Comparison of ENCODE assay signal across 8 cellular contexts in the genomic region with DNA sequence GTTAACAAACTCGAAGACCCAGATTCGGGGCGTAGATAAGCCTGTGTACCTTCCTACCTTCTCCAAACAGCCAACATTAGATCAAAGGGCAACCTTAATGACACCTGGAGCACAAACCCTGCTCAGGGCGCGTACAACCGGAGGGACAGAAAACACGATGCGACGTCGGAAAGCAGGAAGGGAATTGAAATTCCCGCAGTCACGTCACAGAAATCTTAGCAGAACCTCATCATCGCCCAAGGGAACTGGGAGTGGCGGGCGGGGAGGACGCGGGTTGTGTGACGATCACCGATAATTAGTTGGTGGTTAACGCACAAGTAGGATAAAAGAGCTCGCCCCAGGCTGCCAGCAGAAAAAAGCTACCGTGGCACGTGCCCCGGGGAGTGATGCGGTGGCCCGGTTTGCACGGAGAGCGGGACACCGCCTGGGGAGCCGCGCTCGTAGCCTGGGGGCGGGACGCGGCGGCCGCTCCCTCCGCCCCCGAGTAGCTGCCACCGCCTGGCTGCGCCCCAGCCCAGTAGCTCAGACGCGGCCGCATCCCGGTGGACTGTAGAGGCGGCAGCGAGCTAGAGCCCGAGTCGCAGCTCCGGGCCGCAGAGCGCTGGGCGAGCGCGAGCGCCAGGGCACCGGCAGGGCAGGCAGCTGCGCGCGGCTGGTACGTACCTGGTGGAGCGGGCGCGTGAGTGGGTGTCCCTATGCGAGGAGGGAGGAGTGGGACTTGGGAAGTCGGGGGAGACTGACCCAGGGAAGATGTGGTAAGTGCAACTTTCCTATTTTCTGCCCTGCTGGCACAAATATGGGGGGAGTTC. TPM values are rescaled to one million over a fixed set of nuclear protein-coding genes. Genes with fewer than 3 reads are reported as not detected.
A peak's percentile ranks its signal among the peaks of the same experiment; 100 is the strongest.
DNase-seq lines count a peak whose midpoint lies in the region; ATAC-seq and TF ChIP-seq lines count a peak whose summit lies in the region.

Gene PKIB, plus strand, starts transcription at position 525 of the 809 bp plus-strand sequence. CDS start 107,390 bp downstream, outside the sequence.

- H3K9me3 Mint-ChIP-seq in natural killer cell treated with Interleukin-12 subunit alpha and Interleukin-12 subunit beta and Interleukin-15 and Interleukin-18, amount 100 ng/mL, for 72 hours = peaks cover 7% of the 10 kb centered on the region

- peak within 1 kb of the TSS; percentile 21; the same call in 1 of the 2 replicates for H3K9ac ChIP-seq in HUES64 (ENCODE audit: low read depth, low read length)
- peak within 1 kb of the TSS; percentile 3; the same call in 1 of the 2 replicates for H3K9ac ChIP-seq in OCI-LY3 (ENCODE audit: low read length)

- peak; percentile 23 for TF ChIP-seq CTCF in OCI-LY3 (IDR thresholded peaks at IDR 0.05; ENCODE audit: low read depth, low read length)
- TF ChIP-seq CTCF in foreskin keratinocyte (conservative IDR thresholded peaks at IDR 0.05) = peak; percentile 80
- TF ChIP-seq CTCF in thyroid gland (IDR thresholded peaks at IDR 0.05) = peak in 2 of 6 experiments; percentile 36 to 45

- DNase-seq in DMS53 treated with DMSO at 0.1 percent for 48 hours (lab: John Stamatoyannopoulos, UW; ENCODE audit: unreplicated experiment) (peak; percentile 73), activated gamma-delta T cell (lab: John Stamatoyannopoulos, UW) (peak; percentile 10), foreskin keratinocyte (peak; percentile 22 to 67), thyroid gland (peak; percentile 80 to 87)
- no peak for DNase-seq in natural killer cell treated with Interleukin-12 subunit alpha and Interleukin-12 subunit beta and Interleukin-15 and Interleukin-18, amount 100 ng/mL, for 72 hours (ENCODE audit: low spot score)

- H3K36me3 ChIP-seq in HUES64 (ENCODE audit: insufficient read depth, low read length) (no peaks in the 10 kb centered on the region), OCI-LY3 (replicated peaks; ENCODE audit: low read depth, low read length) (no peaks in the 10 kb centered on the region), thyroid gland (no peaks in the 10 kb centered on the region)

- peak within 1 kb of the TSS; percentile 86 for H3K4me3 Mint-ChIP-seq in natural killer cell treated with Interleukin-12 subunit alpha and Interleukin-12 subunit beta and Interleukin-15 and Interleukin-18, amount 100 ng/mL, for 72 hours

- H3K27me3 ChIP-seq in HUES64 (ENCODE audit: insufficient read depth, low read length) (peaks cover 53% of the 10 kb centered on the region), OCI-LY3 (ENCODE audit: low read depth, low read length) (peaks cover 4% of the 10 kb centered on the region; the same call in 1 of the 2 replicates), foreskin keratinocyte (no peaks in the 10 kb centered on the region), thyroid gland (no peaks in the 10 kb centered on the region)

- H3K9me3 ChIP-seq in HUES64 (ENCODE audit: insufficient read depth, low read depth, low read length) (no peaks in the 10 kb centered on the region), OCI-LY3 (ENCODE audit: insufficient read depth, low read length) (no peaks in the 10 kb centered on the region), thyroid gland (no peaks in the 10 kb centered on the region)

- H3K27ac ChIP-seq in HUES64 (ENCODE audit: low read depth, low read length) (no peak within 1 kb of the TSS; the same call in 1 of the 2 replicates), OCI-LY3 (ENCODE audit: low read length) (no peak within 1 kb of the TSS), foreskin keratinocyte (no peak within 1 kb of the TSS), thyroid gland (no peak within 1 kb of the TSS)

- no peaks in the 10 kb centered on the region for H3K79me2 ChIP-seq in OCI-LY3 (ENCODE audit: low read length)

- H3K4me2 ChIP-seq in OCI-LY3 (ENCODE audit: low read length) = peak within 1 kb of the TSS; percentile 98

- TF ChIP-seq POLR2A in thyroid gland (IDR thresholded peaks at IDR 0.05) = peak in 1 of 2 donors; percentile 70

- H3K36me3 Mint-ChIP-seq in natural killer cell treated with Interleukin-12 subunit alpha and Interleukin-12 subunit beta and Interleukin-15 and Interleukin-18, amount 100 ng/mL, for 72 hours = peaks cover 4% of the 10 kb centered on the region

- peak within 1 kb of the TSS; percentile 74; the same call in 1 of the 2 replicates for H2AFZ ChIP-seq in OCI-LY3 (ENCODE audit: low read depth, low read length)

- peaks cover 19 to 31% of the 10 kb centered on the region in 2 donors for H3K27me3 Mint-ChIP-seq in natural killer cell treated with Interleukin-12 subunit alpha and Interleukin-12 subunit beta and Interleukin-15 and Interleukin-18, amount 100 ng/mL, for 72 hours

- H3K27ac Mint-ChIP-seq in natural killer cell treated with Interleukin-12 subunit alpha and Interleukin-12 subunit beta and Interleukin-15 and Interleukin-18, amount 100 ng/mL, for 72 hours = no peak within 1 kb of the TSS

- intact Hi-C loops in thyroid gland (cut with DNase I) = no loop called here

- H4K20me1 ChIP-seq in OCI-LY3 (ENCODE audit: insufficient read depth, low read length) = no peaks in the 10 kb centered on the region

- ATAC-seq in GM21619 (IDR thresholded peaks at IDR 0.05; ENCODE audit: unreplicated experiment) (peak; percentile 87), foreskin keratinocyte (peak; percentile 98)
- ATAC-seq in natural killer cell treated with Interleukin-12 subunit alpha and Interleukin-12 subunit beta and Interleukin-15 and Interleukin-18, amount 100 ng/mL, for 72 hours = peak; percentile 85 to 89

- H3K4me1 Mint-ChIP-seq in natural killer cell treated with Interleukin-12 subunit alpha and Interleukin-12 subunit beta and Interleukin-15 and Interleukin-18, amount 100 ng/mL, for 72 hours (ENCODE audit: low read depth in 2 of 2) = peaks cover 7 to 9% of the 10 kb centered on the region in 2 donors

- H3K4me1 ChIP-seq in HUES64 (ENCODE audit: insufficient read depth, low read length) = peaks cover 3% of the 10 kb centered on the region; the same call in 1 of the 2 replicates
- H3K4me1 ChIP-seq in OCI-LY3 (ENCODE audit: low read length) = peaks cover 4% of the 10 kb centered on the region
- H3K4me1 ChIP-seq in foreskin keratinocyte = no peaks in the 10 kb centered on the region
- H3K4me1 ChIP-seq in thyroid gland = peaks cover 9 to 11% of the 10 kb centered on the region in 2 donors

- WGBS in HUES64 = 3% methylated on average over 66 of the region's 66 CpGs
- 2 to 4% methylated on average over 23 to 37 of the region's 66 CpGs for WGBS in thyroid gland, 2 donors

- H3K4me3 ChIP-seq in HUES64 (ENCODE audit: low read length) (peak within 1 kb of the TSS; percentile 71), OCI-LY3 (ENCODE audit: low read length) (peak within 1 kb of the TSS; percentile 82), thyroid gland (replicated peaks in 1 of 3) (peak within 1 kb of the TSS; percentile 24 to 58 (median 41))

RNA-seq across cellular contexts. Expression of gene PKIB, which starts in this region (rescaled TPM):
- 41.4 TPM for polyA plus RNA-seq in HUES64 (2013, experiment 1 of 2)
- polyA plus RNA-seq in HUES64 (2013, experiment 2 of 2) = 47.8 TPM
- 1.4 and 2.9 TPM in 2 replicates for total RNA-seq in foreskin keratinocyte
- 0.94 and 2.8 TPM in 2 replicates for polyA plus RNA-seq in foreskin keratinocyte
- not detected for total RNA-seq in natural killer cell treated with Interleukin-12 subunit alpha and Interleukin-12 subunit beta and Interleukin-15 and Interleukin-18, amount 100 ng/mL, for 72 hours
- 1 to 10 TPM in 3 of 4 donors, under 1 TPM in 1; 0.83 to 3.0 (median 1.5) TPM for total RNA-seq in thyroid gland

Comparison
In these comparisons a context has a peak if more than half of its experiments do, and no peak if none do; other contexts are left out.
1. Peak in ATAC-seq in natural killer cell treated with Interleukin-12 subunit alpha and Interleukin-12 subunit beta and Interleukin-15 and Interleukin-18, amount 100 ng/mL, for 72 hours; RNA of the gene not detected or under 1 TPM.